In genomic region chr20:21767200-21767738, GRCh38 we compare ENCODE assay signal across 14 cellular contexts.
"Had no signal": no experiment of that assay in that cellular context is flagged by ENCODE, and none has a peak within 500 bp of the region (broad histone marks: within the 10 kb centered on the region; RNA-seq: fewer than 3 reads in every experiment).

No MANE protein-coding gene starts in this region.

- H3K4me1 Mint-ChIP-seq: activated CD4-positive, alpha-beta memory T cell treated with anti-CD3 and anti-CD28 coated beads, Interleukin-2, amount 10 ng/mL, durations not matched to agents 7 days and 5 days; immature natural killer cell; naive B cell had no signal

- H3K9me3 ChIP-seq: esophagus muscularis mucosa, psoas muscle, transverse colon had no signal

- H3K27me3 Mint-ChIP-seq: activated CD4-positive, alpha-beta memory T cell treated with anti-CD3 and anti-CD28 coated beads, Interleukin-2, amount 10 ng/mL, durations not matched to agents 7 days and 5 days had no signal

- H3K27ac Mint-ChIP-seq: activated CD4-positive, alpha-beta memory T cell treated with anti-CD3 and anti-CD28 coated beads, Interleukin-2, amount 10 ng/mL, durations not matched to agents 7 days and 5 days; activated naive CD4-positive, alpha-beta T cell treated with anti-CD3 and anti-CD28 coated beads, Interleukin-2, amount 50 U/mL, for 72 hours; immature natural killer cell; naive B cell had no signal

- H3K27me3 ChIP-seq: transverse colon had no signal

- DNase-seq: activated CD4-positive, alpha-beta memory T cell treated with anti-CD3 and anti-CD28 coated beads, Interleukin-2, amount 10 ng/mL, durations not matched to agents 7 days and 5 days; activated CD4-positive, alpha-beta T cell treated with anti-CD3 and anti-CD28 coated beads for 4 hours; activated effector memory CD4-positive, alpha-beta T cell treated with anti-CD3 and anti-CD28 coated beads, Interleukin-2, amount 50 U/mL, for 16 hours; activated T-cell treated with anti-CD3 and anti-CD28 coated beads, Interleukin-2, amount 50 U/mL, for 4 hours; dorsolateral prefrontal cortex; immature natural killer cell; naive B cell; psoas muscle; stimulated activated CD4-positive, alpha-beta T cell treated with anti-CD3 and anti-CD28 coated beads, Interleukin-4, amount 100 ng/mL, for 4 hours; stimulated activated naive CD4-positive, alpha-beta T cell treated with Interleukin-2 at 50 U/mL for 16 hours; transverse colon had no signal

- H3K27ac ChIP-seq: dorsolateral prefrontal cortex, esophagus muscularis mucosa, psoas muscle, transverse colon had no signal

- H3K36me3 Mint-ChIP-seq: activated naive CD4-positive, alpha-beta T cell treated with anti-CD3 and anti-CD28 coated beads, Interleukin-2, amount 50 U/mL, for 72 hours; immature natural killer cell; naive B cell had no signal

- H3K4me1 ChIP-seq: esophagus muscularis mucosa, psoas muscle, transverse colon had no signal

- H3K9me3 Mint-ChIP-seq: activated CD4-positive, alpha-beta memory T cell treated with anti-CD3 and anti-CD28 coated beads, Interleukin-2, amount 10 ng/mL, durations not matched to agents 7 days and 5 days had no signal

- H3K4me2 ChIP-seq: smooth muscle cell had no signal

- H3K36me3 ChIP-seq: esophagus muscularis mucosa, transverse colon had no signal

- H3K4me3 ChIP-seq: dorsolateral prefrontal cortex, esophagus muscularis mucosa, psoas muscle, smooth muscle cell, transverse colon had no signal

- H3K4me3 Mint-ChIP-seq: activated CD4-positive, alpha-beta memory T cell treated with anti-CD3 and anti-CD28 coated beads, Interleukin-2, amount 10 ng/mL, durations not matched to agents 7 days and 5 days; activated T-cell treated with anti-CD3 and anti-CD28 coated beads, Interleukin-2, amount 50 U/mL, for 4 hours; immature natural killer cell; naive B cell had no signal
